ENCODE assay signal across 18 cellular contexts in the genomic region with DNA sequence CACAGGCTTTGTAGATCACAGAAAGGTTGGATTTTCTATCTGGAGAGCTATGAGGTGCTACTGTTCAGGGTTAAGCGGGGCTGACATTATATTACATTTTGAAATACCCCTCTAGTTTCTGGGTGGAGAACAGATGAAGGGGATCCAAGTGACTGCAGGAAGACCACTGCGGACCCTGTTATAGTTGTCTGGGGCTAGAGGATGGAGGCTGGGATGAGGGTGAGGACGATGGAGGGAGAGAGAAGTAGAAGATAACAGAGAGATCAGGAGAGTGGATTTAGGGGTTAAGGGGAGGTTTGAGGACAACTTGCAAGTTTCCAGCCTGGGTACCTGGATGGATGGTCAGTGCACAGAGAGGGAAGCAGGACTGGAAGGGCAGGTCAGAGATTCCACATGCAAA. TPM values are rescaled to one million over a fixed set of nuclear protein-coding genes. Genes with fewer than 3 reads are reported as not detected.
A peak's percentile ranks its signal among the peaks of the same experiment; 100 is the strongest.
DNase-seq lines count a peak whose midpoint lies in the region; ATAC-seq and TF ChIP-seq lines count a peak whose summit lies in the region.
"Had no signal": no experiment of that assay in that cellular context is flagged by ENCODE, and none has a peak within 500 bp of the region (broad histone marks: within the 10 kb centered on the region; RNA-seq: fewer than 3 reads in every experiment).

No MANE protein-coding gene starts in this region.

- peaks cover 16% of the 10 kb centered on the region for H3K9me3 ChIP-seq in left ventricle myocardium inferior (replicated peaks)
- H3K9me3 ChIP-seq in upper lobe of right lung, result no peaks in the 10 kb centered on the region
- H3K9me3 ChIP-seq: BLaER1 treated with 17β-estradiol and CSF1 and Interleukin-3, amounts not matched to agents 10 nM and 100 nM; Peyer's patch had no signal

- ATAC-seq in Right ventricle myocardium inferior (no peak), upper lobe of right lung (no peak), foreskin keratinocyte (no peak), GM21619 (IDR thresholded peaks at IDR 0.05; ENCODE audit: unreplicated experiment) (no peak)
- ATAC-seq: HCT116, K562 had no signal

- no peak for DNase-seq in left ventricle myocardium inferior
- no peak for DNase-seq in Right ventricle myocardium inferior (ENCODE audit: missing footprints)
- no peak for DNase-seq in chondrocyte (ENCODE audit: low spot score)
- DNase-seq in mesenteric fat pad (ENCODE audit: low spot score), result peak; percentile 6
- peak; percentile 3 for DNase-seq in upper lobe of right lung
- DNase-seq in foreskin keratinocyte, result no peak
- no peak for DNase-seq in stimulated activated naive CD4-positive, alpha-beta T cell treated with Interleukin-2 at 50 U/mL for 16 hours (lab: John Stamatoyannopoulos, UW)
- DNase-seq: CD8-positive, alpha-beta memory T cell; GOT3; NCI-H1092 treated with DMSO at 0.1 percent for 48 hours; NCI-H2081; SHP77 treated with DMSO at 0.1 percent for 48 hours had no signal

- H3K27ac ChIP-seq in left ventricle myocardium inferior (replicated peaks), result peak overlapping the region; percentile 79
- H3K27ac ChIP-seq in upper lobe of right lung, result no peak overlapping the region
- no peak overlapping the region for H3K27ac ChIP-seq in foreskin keratinocyte
- H3K27ac ChIP-seq: BLaER1 treated with 17β-estradiol and CSF1 and Interleukin-3, amounts not matched to agents 10 nM and 100 nM; Peyer's patch had no signal

- H3K4me3 Mint-ChIP-seq in chondrocyte (ENCODE audit: unreplicated experiment), result no peak overlapping the region
- H3K4me3 Mint-ChIP-seq: CD8-positive, alpha-beta memory T cell had no signal

- H3K4me3 ChIP-seq in left ventricle myocardium inferior, result no peak overlapping the region
- no peak overlapping the region for H3K4me3 ChIP-seq in upper lobe of right lung
- H3K4me3 ChIP-seq: BLaER1 treated with 17β-estradiol and CSF1 and Interleukin-3, amounts not matched to agents 10 nM and 100 nM; K562; Peyer's patch had no signal

- TF ChIP-seq CTCF in left ventricle myocardium inferior (IDR thresholded peaks at IDR 0.05; ENCODE audit: borderline replicate concordance) (no peak), chondrocyte (IDR thresholded peaks at IDR 0.05) (no peak), upper lobe of right lung (IDR thresholded peaks at IDR 0.05) (no peak), foreskin keratinocyte (conservative IDR thresholded peaks at IDR 0.05) (no peak)

- peaks cover 8% of the 10 kb centered on the region for H3K9me3 Mint-ChIP-seq in chondrocyte (ENCODE audit: low read depth)
- H3K9me3 Mint-ChIP-seq: CD8-positive, alpha-beta memory T cell had no signal

- H3K27me3 ChIP-seq in left ventricle myocardium inferior (ENCODE audit: low read depth) (no peaks in the 10 kb centered on the region), upper lobe of right lung (no peaks in the 10 kb centered on the region), foreskin keratinocyte (no peaks in the 10 kb centered on the region)
- H3K27me3 ChIP-seq: BLaER1 treated with 17β-estradiol and CSF1 and Interleukin-3, amounts not matched to agents 10 nM and 100 nM; Peyer's patch had no signal

- H3K36me3 Mint-ChIP-seq in chondrocyte (ENCODE audit: low read depth), result no peaks in the 10 kb centered on the region
- H3K36me3 Mint-ChIP-seq: CD8-positive, alpha-beta memory T cell had no signal

- intact Hi-C loops in left ventricle myocardium inferior (cut with micrococcal nuclease), result no loop called here
- intact Hi-C loops in Right ventricle myocardium inferior (cut with DNase I), result no loop called here
- intact Hi-C loops in upper lobe of right lung (cut with DNase I), result no loop called here

- peak overlapping the region; percentile 59 for H3K27ac Mint-ChIP-seq in chondrocyte (ENCODE audit: unreplicated experiment)
- H3K27ac Mint-ChIP-seq: CD8-positive, alpha-beta memory T cell had no signal

- H3K4me1 ChIP-seq in left ventricle myocardium inferior, result peaks cover 41% of the 10 kb centered on the region
- no peaks in the 10 kb centered on the region for H3K4me1 ChIP-seq in upper lobe of right lung
- peaks cover 4% of the 10 kb centered on the region for H3K4me1 ChIP-seq in foreskin keratinocyte
- H3K4me1 ChIP-seq: Peyer's patch had no signal

- H3K36me3 ChIP-seq in left ventricle myocardium inferior (no peaks in the 10 kb centered on the region), upper lobe of right lung (no peaks in the 10 kb centered on the region)
- H3K36me3 ChIP-seq: BLaER1 treated with 17β-estradiol and CSF1 and Interleukin-3, amounts not matched to agents 10 nM and 100 nM; Peyer's patch had no signal

- H3K4me1 Mint-ChIP-seq in chondrocyte (ENCODE audit: low read depth), result peaks cover 38% of the 10 kb centered on the region
- H3K4me1 Mint-ChIP-seq: CD8-positive, alpha-beta memory T cell had no signal

- no peaks in the 10 kb centered on the region for H3K27me3 Mint-ChIP-seq in chondrocyte (ENCODE audit: low read depth)

RNA-seq across cellular contexts. Expression of a gene that starts 43.5 kb away (rescaled TPM):
- total RNA-seq in left ventricle myocardium inferior (846 TPM), Right ventricle myocardium inferior (581 TPM), chondrocyte (7.1 to 22.3 TPM (median 17.7 TPM) in 3 replicates), mesenteric fat pad (131 TPM), upper lobe of right lung (562 TPM), foreskin keratinocyte (17.4 and 41.2 TPM in 2 replicates)
- 13.7 and 29.5 TPM in 2 replicates for polyA plus RNA-seq in foreskin keratinocyte
- total RNA-seq: CD8-positive, alpha-beta memory T cell had no signal
- polyA plus RNA-seq: CD8-positive, alpha-beta memory T cell had no signal

RNA-seq across cellular contexts. Expression of a gene that starts 52.0 kb away (rescaled TPM):
- total RNA-seq in left ventricle myocardium inferior (7.1 TPM), Right ventricle myocardium inferior (7.9 TPM), chondrocyte (17.6 to 18.8 TPM (median 17.8 TPM) in 3 replicates), mesenteric fat pad (5.6 TPM), upper lobe of right lung (2.3 TPM), foreskin keratinocyte (0.07 and 0.10 TPM in 2 replicates)
- polyA plus RNA-seq in foreskin keratinocyte, result 0.04 and 0.06 TPM in 2 replicates
- total RNA-seq: CD8-positive, alpha-beta memory T cell; K562; NCI-H460 had no signal
- polyA plus RNA-seq: CD8-positive, alpha-beta memory T cell; K562 had no signal

Comparison
In these comparisons a context has a peak if more than half of its experiments do, and no peak if none do; other contexts are left out.
1. DNase-seq: peak in mesenteric fat pad (single experiment) and upper lobe of right lung (single experiment); none in left ventricle myocardium inferior (single experiment), Right ventricle myocardium inferior (single experiment), chondrocyte (single experiment), foreskin keratinocyte (0 of 2) and stimulated activated naive CD4-positive, alpha-beta T cell treated with Interleukin-2 at 50 U/mL for 16 hours (single experiment).